Comparison of ENCODE assay signal across 15 cellular contexts in genomic region chr16:61413026-61413425, GRCh38.
DNase-seq lines count a peak whose midpoint lies in the region; ATAC-seq and TF ChIP-seq lines count a peak whose summit lies in the region.
"Had no signal": no experiment of that assay in that cellular context is flagged by ENCODE, and none has a peak within 500 bp of the region (broad histone marks: within the 10 kb centered on the region; RNA-seq: fewer than 3 reads in every experiment).

No MANE protein-coding gene starts in this region.

- peaks cover 30% of the 10 kb centered on the region for H3K4me1 ChIP-seq in ectodermal cell (ENCODE audit: control insufficient read depth, insufficient read depth, low read length)
- H3K4me1 ChIP-seq: HAP-1 had no signal

- peaks cover 63% of the 10 kb centered on the region for H3K9me3 Mint-ChIP-seq in T-helper 2 cell treated with Interferon-gamma antibody and Interleukin-4, amounts not matched to agents 5 μg/mL and 100 μg/mL, for 36 hours
- H3K9me3 Mint-ChIP-seq in neural crest cell, result no peaks in the 10 kb centered on the region

- H3K27ac Mint-ChIP-seq in T-helper 2 cell treated with Interferon-gamma antibody and Interleukin-4, amounts not matched to agents 5 μg/mL and 100 μg/mL, for 36 hours, result no peak overlapping the region
- no peak overlapping the region for H3K27ac Mint-ChIP-seq in neural crest cell (ENCODE audit: unreplicated experiment)
- H3K27ac Mint-ChIP-seq: CD14-positive monocyte; CD8-positive, alpha-beta T cell; HFFc6 had no signal

- TF ChIP-seq CTCF in neural crest cell (conservative IDR thresholded peaks at IDR 0.05), result no peak

- no peaks in the 10 kb centered on the region for H3K36me3 Mint-ChIP-seq in T-helper 2 cell treated with Interferon-gamma antibody and Interleukin-4, amounts not matched to agents 5 μg/mL and 100 μg/mL, for 36 hours (ENCODE audit: low read depth)
- H3K36me3 Mint-ChIP-seq in neural crest cell (ENCODE audit: low read depth), result peaks cover 3% of the 10 kb centered on the region
- H3K36me3 Mint-ChIP-seq: CD14-positive monocyte; CD8-positive, alpha-beta T cell had no signal

- no peaks in the 10 kb centered on the region for H3K27me3 Mint-ChIP-seq in T-helper 2 cell treated with Interferon-gamma antibody and Interleukin-4, amounts not matched to agents 5 μg/mL and 100 μg/mL, for 36 hours (ENCODE audit: low read depth)
- H3K27me3 Mint-ChIP-seq in neural crest cell (ENCODE audit: low read depth), result no peaks in the 10 kb centered on the region

- H3K27ac ChIP-seq in ectodermal cell (ENCODE audit: insufficient read depth, low read depth, low read length, poor library complexity, severe bottlenecking), result peak overlapping the region; percentile 56
- H3K27ac ChIP-seq: 22Rv1 had no signal

- WGBS in ectodermal cell, 2 experiments, result 39 to 54% methylated on average over 5 of the region's 5 CpGs

- peak; percentile 3 for DNase-seq in T-helper 2 cell treated with Interferon-gamma antibody and Interleukin-4, amounts not matched to agents 5 μg/mL and 100 μg/mL, for 36 hours (ENCODE audit: low spot score)
- DNase-seq in T-helper 2 cell, result no peak
- DNase-seq in neural crest cell (ENCODE audit: low read depth, low spot score), result peak; percentile 10
- no peak for DNase-seq in MG63
- no peak for DNase-seq in DMS114 treated with DMSO at 0.1 percent for 48 hours (lab: John Stamatoyannopoulos, UW; ENCODE audit: unreplicated experiment)
- DNase-seq: CD8-positive, alpha-beta T cell; COR-L47; DND-41; HFFc6 had no signal

- no peak for ATAC-seq in GM18909 (IDR thresholded peaks at IDR 0.05; ENCODE audit: poor library complexity, unreplicated experiment)
- ATAC-seq: CD8-positive, alpha-beta T cell; HepG2 had no signal

- no peak overlapping the region for H3K4me3 Mint-ChIP-seq in T-helper 2 cell treated with Interferon-gamma antibody and Interleukin-4, amounts not matched to agents 5 μg/mL and 100 μg/mL, for 36 hours
- no peak overlapping the region for H3K4me3 Mint-ChIP-seq in neural crest cell
- H3K4me3 Mint-ChIP-seq: CD14-positive monocyte; CD8-positive, alpha-beta T cell; HFFc6 had no signal

- H3K4me1 Mint-ChIP-seq in T-helper 2 cell treated with Interferon-gamma antibody and Interleukin-4, amounts not matched to agents 5 μg/mL and 100 μg/mL, for 36 hours (ENCODE audit: low read depth), result no peaks in the 10 kb centered on the region
- H3K4me1 Mint-ChIP-seq in neural crest cell, result peaks cover 18% of the 10 kb centered on the region
- H3K4me1 Mint-ChIP-seq: CD14-positive monocyte had no signal

- H3K9me3 ChIP-seq in ectodermal cell (ENCODE audit: control insufficient read depth, low read length) (no peaks in the 10 kb centered on the region), MG63 (no peaks in the 10 kb centered on the region)
- H3K9me3 ChIP-seq: HAP-1 had no signal

- H3K27me3 ChIP-seq in ectodermal cell (ENCODE audit: control insufficient read depth, insufficient read depth, low read length, poor library complexity, severe bottlenecking), result no peaks in the 10 kb centered on the region
- no peaks in the 10 kb centered on the region for H3K27me3 ChIP-seq in MG63

- H3K36me3 ChIP-seq in ectodermal cell (ENCODE audit: control insufficient read depth, insufficient read depth, low read length) (no peaks in the 10 kb centered on the region), MG63 (no peaks in the 10 kb centered on the region)
- H3K36me3 ChIP-seq: HAP-1 had no signal

- H3K4me3 ChIP-seq in ectodermal cell (ENCODE audit: insufficient read depth, low read depth, low read length) (no peak overlapping the region), MG63 (no peak overlapping the region)
- H3K4me3 ChIP-seq: HAP-1 had no signal

Comparison
In these comparisons a context has a peak if more than half of its experiments do, and no peak if none do; other contexts are left out.
1. DNase-seq: peak in T-helper 2 cell treated with Interferon-gamma antibody and Interleukin-4, amounts not matched to agents 5 μg/mL and 100 μg/mL, for 36 hours (single experiment) and neural crest cell (single experiment); none in T-helper 2 cell (0 of 5), MG63 (single experiment) and DMS114 treated with DMSO at 0.1 percent for 48 hours (single experiment).